ENCODE assay signal across 25 cellular contexts in the genomic region with DNA sequence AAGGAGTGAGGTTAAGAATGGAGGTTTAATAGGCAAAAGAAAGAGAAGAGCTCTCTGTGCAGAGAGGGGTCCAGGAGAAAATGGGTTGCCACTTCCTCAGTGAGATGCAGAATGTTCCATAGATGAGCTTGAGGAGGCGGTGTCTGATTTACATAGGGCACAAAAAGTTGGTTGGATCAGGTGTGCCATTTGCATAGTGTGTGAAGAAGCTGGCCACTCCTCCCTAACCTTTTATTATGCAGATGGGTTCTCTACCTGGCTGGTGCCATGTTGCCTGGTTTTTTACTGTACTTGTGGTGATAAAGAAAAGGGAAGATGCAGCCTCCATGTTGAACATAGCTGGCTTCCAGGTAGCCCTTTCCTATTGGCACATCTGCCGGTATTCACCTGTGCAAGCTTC. TPM values are rescaled to one million over a fixed set of nuclear protein-coding genes. Genes with fewer than 3 reads are reported as not detected.
"Had no signal": no experiment of that assay in that cellular context is flagged by ENCODE, and none has a peak within 500 bp of the region (broad histone marks: within the 10 kb centered on the region; RNA-seq: fewer than 3 reads in every experiment).

No MANE protein-coding gene starts in this region.

- H3K4me1 ChIP-seq: SJSA1 had no signal

- H3K9me3 ChIP-seq: MG63, SJSA1 had no signal

- H3K27ac ChIP-seq: SJSA1, SK-N-MC had no signal

- H3K4me3 ChIP-seq: MG63, SJSA1, SK-N-MC had no signal

- DNase-seq: IMR-90, Karpas-422, KG1, MG63, NCI-H1092, NCI-H1105 treated with DMSO at 0.1 percent for 48 hours, NCI-H1417 treated with DMSO at 0.1 percent for 48 hours, NCI-H146, NCI-H1694 treated with DMSO at 0.1 percent for 48 hours, NCI-H1930, NCI-H2081, NCI-H2107, NCI-H2171 treated with DMSO at 0.1 percent for 48 hours, NCI-H345, NCI-H446 treated with DMSO at 0.1 percent for 48 hours, NCI-H510A treated with DMSO at 0.1 percent for 48 hours, NCI-H69, NCI-H774, Right ventricle myocardium superior, RPMI8226, SIG-M5 had no signal

- H3K36me3 ChIP-seq: MG63, SJSA1 had no signal

- H3K27me3 ChIP-seq: SJSA1 had no signal

- ATAC-seq: HepG2 had no signal

RNA-seq across cellular contexts. Expression of a gene that starts 27.3 kb away (rescaled TPM):
- total RNA-seq: HepG2, HT1080, IMR-90, Right ventricle myocardium superior, SJSA1 had no signal
